ENCODE assay signal across 12 cellular contexts in the genomic region with DNA sequence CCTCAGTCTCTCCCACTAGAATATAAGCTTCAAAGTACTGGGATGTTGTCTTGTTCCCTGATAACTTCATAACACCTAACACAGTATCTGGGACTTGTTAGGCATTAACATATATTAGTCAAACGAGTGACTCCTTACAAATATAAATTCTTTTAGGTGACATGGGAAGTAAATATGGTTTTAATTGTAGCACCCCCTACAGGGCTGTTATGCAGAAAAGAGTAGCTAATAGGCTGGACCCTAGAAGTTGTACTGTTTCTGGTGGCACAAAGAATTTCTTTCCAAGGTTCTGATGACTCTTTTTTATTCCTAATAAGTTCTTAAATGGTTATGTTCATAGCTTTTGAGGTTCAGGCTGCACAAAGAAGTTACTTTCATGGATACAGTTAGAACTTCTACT. TPM values are rescaled to one million over a fixed set of nuclear protein-coding genes. Genes with fewer than 3 reads are reported as not detected.
DNase-seq lines count a peak whose midpoint lies in the region; ATAC-seq, FAIRE-seq and TF ChIP-seq lines count a peak whose summit lies in the region.
"Had no signal": no experiment of that assay in that cellular context is flagged by ENCODE, and none has a peak within 500 bp of the region (broad histone marks: within the 10 kb centered on the region; RNA-seq: fewer than 3 reads in every experiment).

No MANE protein-coding gene starts in this region.

- no peak overlapping the region for H3K27ac ChIP-seq in endothelial cell of umbilical vein (ENCODE audit: insufficient read depth, low read depth, low read length)
- H3K27ac ChIP-seq: transverse colon had no signal

- no peaks in the 10 kb centered on the region for H3K27me3 ChIP-seq in endothelial cell of umbilical vein (ENCODE audit: control insufficient read depth in 2 of 2, insufficient read depth in 2 of 2, low read length in 2 of 2)
- H3K27me3 ChIP-seq: transverse colon had no signal

- no peak overlapping the region for H3K4me2 ChIP-seq in endothelial cell of umbilical vein (ENCODE audit: insufficient read depth, low read length)

- DNase-seq in natural killer cell = no peak
- no peak for DNase-seq in natural killer cell treated with Interleukin-12 subunit alpha and Interleukin-12 subunit beta and Interleukin-15 and Interleukin-18, amount 100 ng/mL, for 72 hours (ENCODE audit: low spot score)
- peak; percentile 8 for DNase-seq in NCI-H69 (lab: John Stamatoyannopoulos, UW)
- DNase-seq in endothelial cell of umbilical vein (ENCODE audit: low read depth, low spot score) = peak; percentile 7
- no peak for DNase-seq in NCI-H526 treated with DMSO at 0.1 percent for 48 hours (lab: John Stamatoyannopoulos, UW)
- DNase-seq: foreskin melanocyte, transverse colon had no signal

- H3K4me1 Mint-ChIP-seq in natural killer cell = peaks cover 16 to 20% of the 10 kb centered on the region in 2 donors
- H3K4me1 Mint-ChIP-seq in natural killer cell treated with Interleukin-12 subunit alpha and Interleukin-12 subunit beta and Interleukin-15 and Interleukin-18, amount 100 ng/mL, for 72 hours (ENCODE audit: low read depth in 2 of 2) = peaks cover 0 to 15% of the 10 kb centered on the region in 2 donors

- peaks cover 25% of the 10 kb centered on the region for H3K36me3 Mint-ChIP-seq in natural killer cell
- H3K36me3 Mint-ChIP-seq in natural killer cell treated with Interleukin-12 subunit alpha and Interleukin-12 subunit beta and Interleukin-15 and Interleukin-18, amount 100 ng/mL, for 72 hours = peaks cover 19% of the 10 kb centered on the region

- no peak overlapping the region for H3K4me3 Mint-ChIP-seq in natural killer cell
- H3K4me3 Mint-ChIP-seq in natural killer cell treated with Interleukin-12 subunit alpha and Interleukin-12 subunit beta and Interleukin-15 and Interleukin-18, amount 100 ng/mL, for 72 hours = no peak overlapping the region
- H3K4me3 Mint-ChIP-seq: CD4-positive, alpha-beta memory T cell; IgD-negative memory B cell had no signal

- H3K4me3 ChIP-seq in endothelial cell of umbilical vein (replicated peaks in 1 of 3; ENCODE audit: insufficient read depth in 1 of 3, low read depth in 1 of 3, low read length in 3 of 3) = no peak overlapping the region
- H3K4me3 ChIP-seq: transverse colon had no signal

- BruUV-seq in endothelial cell of umbilical vein (replicated peaks; lab: Mats Ljungman, UMichigan) = no TSS peak

- no peak overlapping the region for H3K27ac Mint-ChIP-seq in natural killer cell
- H3K27ac Mint-ChIP-seq in natural killer cell treated with Interleukin-12 subunit alpha and Interleukin-12 subunit beta and Interleukin-15 and Interleukin-18, amount 100 ng/mL, for 72 hours = no peak overlapping the region

- H2AFZ ChIP-seq in endothelial cell of umbilical vein (ENCODE audit: low read depth, low read length) = no peak overlapping the region

- peaks cover 14% of the 10 kb centered on the region for H3K79me2 ChIP-seq in endothelial cell of umbilical vein (ENCODE audit: control insufficient read depth, insufficient read depth, low read length)

- peaks cover 4 to 10% of the 10 kb centered on the region in 2 experiments for H3K36me3 ChIP-seq in endothelial cell of umbilical vein (ENCODE audit: control insufficient read depth in 2 of 2, extremely low read depth in 1 of 2, insufficient read depth in 2 of 2, low read length in 2 of 2)

- H3K9ac ChIP-seq in endothelial cell of umbilical vein (replicated peaks; ENCODE audit: extremely low read depth, insufficient read depth, low read length) = no peak overlapping the region

- dilution Hi-C loops in endothelial cell of umbilical vein (cut with MboI; ENCODE audit: extremely low pct_ligation_motif_present, low sequenced_read_pairs) = no loop called here

- no peaks in the 10 kb centered on the region for H3K9me3 ChIP-seq in endothelial cell of umbilical vein (replicated peaks; ENCODE audit: control insufficient read depth, insufficient read depth, low read length)
- H3K9me3 ChIP-seq: transverse colon had no signal

- CTCF ChIA-PET in endothelial cell of umbilical vein (lab: Charles Lee) = interaction anchor here (0.7 to 2.5 kb wide), 19 partner anchors 10 to 472 kb away, joined by 3 to 13 read pairs (median 5); no protein-coding TSS in a partner anchor

- POLR2A ChIA-PET in endothelial cell of umbilical vein (lab: Charles Lee) = no interaction called here

- intact Hi-C loops in natural killer cell (cut with micrococcal nuclease) = no loop called here
- intact Hi-C loops in endothelial cell of umbilical vein (cut with micrococcal nuclease) = no loop called here

- H3K4me1 ChIP-seq in endothelial cell of umbilical vein (ENCODE audit: control insufficient read depth, extremely low read depth, insufficient read depth, low read length) = no peaks in the 10 kb centered on the region

- H3K27me3 Mint-ChIP-seq in natural killer cell (ENCODE audit: low read depth in 2 of 2) = no peaks in the 10 kb centered on the region
- H3K27me3 Mint-ChIP-seq in natural killer cell treated with Interleukin-12 subunit alpha and Interleukin-12 subunit beta and Interleukin-15 and Interleukin-18, amount 100 ng/mL, for 72 hours = no peaks in the 10 kb centered on the region
- H3K27me3 Mint-ChIP-seq: CD4-positive, alpha-beta memory T cell; IgD-negative memory B cell had no signal

- H3K9me3 Mint-ChIP-seq in natural killer cell = no peaks in the 10 kb centered on the region
- H3K9me3 Mint-ChIP-seq in natural killer cell treated with Interleukin-12 subunit alpha and Interleukin-12 subunit beta and Interleukin-15 and Interleukin-18, amount 100 ng/mL, for 72 hours = no peaks in the 10 kb centered on the region
- H3K9me3 Mint-ChIP-seq: CD4-positive, alpha-beta memory T cell; IgD-negative memory B cell had no signal

- TF ChIP-seq POLR2A in endothelial cell of umbilical vein (IDR thresholded peaks at IDR 0.05; ENCODE audit: low read depth, low read length) = no peak

- no peaks in the 10 kb centered on the region for H3K9me1 ChIP-seq in endothelial cell of umbilical vein (replicated peaks; ENCODE audit: control insufficient read depth, extremely low read depth, insufficient read depth, low read length)

- peak; percentile 42 for FAIRE-seq in endothelial cell of umbilical vein (lab: Jason Lieb, UNC)

- TF ChIP-seq CTCF in natural killer cell (IDR thresholded peaks at IDR 0.05) = peak; percentile 28
- TF ChIP-seq CTCF in endothelial cell of umbilical vein (IDR thresholded peaks at IDR 0.05; ENCODE audit: extremely low read depth in 1 of 2, insufficient read depth in 1 of 2, low read depth in 1 of 2, low read length in 2 of 2) = peak; percentile 8 to 21

- no peak for ATAC-seq in natural killer cell
- ATAC-seq in natural killer cell treated with Interleukin-12 subunit alpha and Interleukin-12 subunit beta and Interleukin-15 and Interleukin-18, amount 100 ng/mL, for 72 hours = no peak
- no peak for ATAC-seq in HG03025 (IDR thresholded peaks at IDR 0.05; ENCODE audit: low FRiP score, unreplicated experiment)
- no peak for ATAC-seq in HG03442 (IDR thresholded peaks at IDR 0.05; ENCODE audit: unreplicated experiment)
- no peak for ATAC-seq in HG03045 (IDR thresholded peaks at IDR 0.05; ENCODE audit: unreplicated experiment)

- H4K20me1 ChIP-seq in endothelial cell of umbilical vein (replicated peaks; ENCODE audit: control insufficient read depth, extremely low read depth, insufficient read depth, low read length) = peaks cover 7% of the 10 kb centered on the region

TF ChIP-seq in endothelial cell of umbilical vein, 7 proteins besides CTCF, POLR2A, EP300 and RAD21:
- no peak for TF ChIP-seq FOS (IDR thresholded peaks at IDR 0.05; ENCODE audit: borderline replicate concordance, insufficient read depth, low read length)
- no peak for TF ChIP-seq EZH2 (IDR thresholded peaks at IDR 0.05; ENCODE audit: borderline replicate concordance, low read depth, low read length, severe bottlenecking)
- no peak for TF ChIP-seq JUN (IDR thresholded peaks at IDR 0.05; ENCODE audit: borderline replicate concordance, insufficient read depth, insufficient read length, low read depth)
- TF ChIP-seq MYC (IDR thresholded peaks at IDR 0.05; ENCODE audit: low read depth, low read length) = no peak
- no peak for TF ChIP-seq MAX (IDR thresholded peaks at IDR 0.05; ENCODE audit: insufficient read depth, insufficient read length)
- TF ChIP-seq GATA2 (IDR thresholded peaks at IDR 0.05; ENCODE audit: insufficient read depth, insufficient read length, low read depth, low read length) = no peak
- TF ChIP-seq POLR2AphosphoS5 (IDR thresholded peaks at IDR 0.05; ENCODE audit: insufficient read depth, low read depth, low read length) = no peak

RNA-seq across cellular contexts. Expression of gene GPATCH2L, which starts 29.8 kb away (rescaled TPM):
- total RNA-seq in natural killer cell (100 to 1,000 TPM in 1 of 3 donors, 10 to 100 TPM in 2; 69.1 to 111 (median 90.4) TPM), endothelial cell of umbilical vein (40.0 and 47.4 TPM in 2 replicates)
- total RNA-seq in natural killer cell treated with Interleukin-12 subunit alpha and Interleukin-12 subunit beta and Interleukin-15 and Interleukin-18, amount 100 ng/mL, for 72 hours = 10 to 100 TPM; 66.0 to 91.7 TPM
- polyA plus RNA-seq in endothelial cell of umbilical vein = 18.1 and 23.3 TPM in 2 replicates
- 14.3 and 14.9 TPM in 2 replicates for polyA plus RNA-seq in endothelial cell of umbilical vein (2011; cell fraction: cytosol; rRNA removed)
- 51.8 and 70.6 TPM in 2 replicates for polyA plus RNA-seq in endothelial cell of umbilical vein (2011; cell fraction: nucleus; rRNA removed)
- polyA plus RNA-seq in endothelial cell of umbilical vein (2012) = 19.0 and 22.3 TPM in 2 replicates
- 76.1 and 85.2 TPM in 2 replicates for polyA minus RNA-seq in endothelial cell of umbilical vein
- polyA minus RNA-seq in endothelial cell of umbilical vein (2011; cell fraction: cytosol; rRNA and poly(A)+ RNA removed) = 9.9 TPM
- polyA minus RNA-seq in endothelial cell of umbilical vein (2011; cell fraction: nucleus; rRNA and poly(A)+ RNA removed) = 90.7 and 119 TPM in 2 replicates

Comparison
In these comparisons a context has a peak if more than half of its experiments do, and no peak if none do; other contexts are left out.
1. DNase-seq: peak in NCI-H69 (single experiment) and endothelial cell of umbilical vein (single experiment); none in natural killer cell (single experiment), natural killer cell treated with Interleukin-12 subunit alpha and Interleukin-12 subunit beta and Interleukin-15 and Interleukin-18, amount 100 ng/mL, for 72 hours (single experiment) and NCI-H526 treated with DMSO at 0.1 percent for 48 hours (single experiment).